Comparison of ENCODE assay signal across 13 cellular contexts in the genomic region with DNA sequence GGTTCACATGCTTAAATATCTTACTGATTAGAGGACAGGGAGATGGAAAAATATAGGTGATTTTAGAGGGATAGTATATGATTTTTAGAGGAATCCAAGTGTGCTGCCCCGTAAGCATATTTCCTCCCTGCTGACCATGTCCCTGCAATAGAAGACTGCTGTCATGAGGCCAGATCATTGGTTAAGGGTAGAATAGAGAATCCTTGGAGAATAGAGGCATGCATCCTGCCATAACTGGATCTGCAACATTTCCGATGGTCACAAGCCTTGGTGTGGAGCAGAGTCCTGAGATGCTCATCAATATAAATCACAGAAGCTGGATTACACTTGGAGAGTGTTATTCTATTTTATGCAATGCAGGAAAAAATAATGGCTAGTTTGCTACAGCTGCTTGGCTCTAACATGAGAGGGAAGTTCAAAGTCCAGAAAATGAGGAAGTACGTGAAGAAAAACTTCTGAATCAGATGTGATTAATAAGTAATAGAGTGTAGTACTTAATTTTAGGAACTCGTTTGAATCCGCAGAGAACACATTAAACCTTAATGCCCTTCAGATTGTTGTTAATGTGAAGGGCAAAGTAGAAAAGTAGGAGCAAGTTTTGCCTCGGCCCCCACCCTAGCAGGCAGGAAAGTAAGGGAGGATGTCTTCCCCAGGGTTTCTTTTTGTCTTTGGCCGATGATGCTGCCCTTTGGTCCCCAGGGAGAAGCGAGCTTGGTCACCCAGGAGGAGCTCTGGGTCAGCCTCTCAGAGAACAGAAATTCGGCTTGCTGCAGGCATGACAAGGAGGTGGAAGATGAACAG. TPM values are rescaled to one million over a fixed set of nuclear protein-coding genes. Genes with fewer than 3 reads are reported as not detected.
DNase-seq lines count a peak whose midpoint lies in the region; ATAC-seq and TF ChIP-seq lines count a peak whose summit lies in the region.
"Had no signal": no experiment of that assay in that cellular context is flagged by ENCODE, and none has a peak within 500 bp of the region (broad histone marks: within the 10 kb centered on the region; RNA-seq: fewer than 3 reads in every experiment).

No MANE protein-coding gene starts in this region.

- H2AFZ ChIP-seq in hepatocyte = no peak overlapping the region
- no peak overlapping the region for H2AFZ ChIP-seq in SK-N-SH (ENCODE audit: low read depth)

- peak overlapping the region; percentile 59 for H3K4me2 ChIP-seq in hepatocyte
- H3K4me2 ChIP-seq in SK-N-SH = no peak overlapping the region

- H4K20me1 ChIP-seq in hepatocyte (ENCODE audit: insufficient read depth, poor library complexity, severe bottlenecking) = no peaks in the 10 kb centered on the region
- no peaks in the 10 kb centered on the region for H4K20me1 ChIP-seq in SK-N-SH (ENCODE audit: insufficient read depth)

- H3K9me3 Mint-ChIP-seq in Calu3 (ENCODE audit: low read depth, unreplicated experiment) = no peaks in the 10 kb centered on the region
- no peaks in the 10 kb centered on the region for H3K9me3 Mint-ChIP-seq in activated CD4-positive, alpha-beta T cell treated with anti-CD3 and anti-CD28 coated beads for 36 hours (ENCODE audit: low read depth)
- H3K9me3 Mint-ChIP-seq: activated T-helper 17 cell treated with anti-CD3 and anti-CD28 coated beads, Interleukin-2, amount 50 U/mL, for 72 hours had no signal

- POLR2A ChIA-PET in activated CD4-positive, alpha-beta T cell treated with anti-CD3 and anti-CD28 coated beads for 36 hours (lab: Charles Lee) = no interaction called here
- POLR2A ChIA-PET in SK-N-SH (lab: Yijun Ruan, JAX) = no interaction called here

- H3K4me3 Mint-ChIP-seq in Calu3 (ENCODE audit: low read depth, unreplicated experiment) = peak overlapping the region; percentile 56
- no peak overlapping the region for H3K4me3 Mint-ChIP-seq in activated CD4-positive, alpha-beta T cell treated with anti-CD3 and anti-CD28 coated beads for 36 hours
- H3K4me3 Mint-ChIP-seq: activated T-helper 17 cell treated with anti-CD3 and anti-CD28 coated beads, Interleukin-2, amount 50 U/mL, for 72 hours; WTC11 had no signal

- H3K79me2 ChIP-seq in hepatocyte = no peaks in the 10 kb centered on the region
- no peaks in the 10 kb centered on the region for H3K79me2 ChIP-seq in SK-N-SH (ENCODE audit: insufficient read depth)

- peaks cover 35% of the 10 kb centered on the region for H3K36me3 Mint-ChIP-seq in Calu3 (ENCODE audit: insufficient read depth, unreplicated experiment)
- no peaks in the 10 kb centered on the region for H3K36me3 Mint-ChIP-seq in activated CD4-positive, alpha-beta T cell treated with anti-CD3 and anti-CD28 coated beads for 36 hours (ENCODE audit: low read depth)

- H3K9ac ChIP-seq in SK-N-SH = no peak overlapping the region

- TF ChIP-seq EP300 in SK-N-SH (IDR thresholded peaks at IDR 0.05; ENCODE audit: borderline replicate concordance in 1 of 2, low read depth in 1 of 2, low read length in 1 of 2) = no peak

- H3K9me3 ChIP-seq in hepatocyte (ENCODE audit: low read depth) (no peaks in the 10 kb centered on the region), SK-N-SH (no peaks in the 10 kb centered on the region)

- no peak for TF ChIP-seq RAD21 in SK-N-SH (IDR thresholded peaks at IDR 0.05; ENCODE audit: low read length)

- H3K4me3 ChIP-seq in hepatocyte (no peak overlapping the region), SK-N-SH (ENCODE audit: low read depth in 2 of 2, low read length in 1 of 2) (no peak overlapping the region)

- peaks cover 23% of the 10 kb centered on the region for H3K4me1 ChIP-seq in hepatocyte (ENCODE audit: insufficient read depth)
- no peaks in the 10 kb centered on the region for H3K4me1 ChIP-seq in SK-N-SH (ENCODE audit: control insufficient read depth in 1 of 2, insufficient read depth in 2 of 2, low read depth in 1 of 2, low read length in 1 of 2)

- peak; percentile 41 for ATAC-seq in GM19467 (IDR thresholded peaks at IDR 0.05; ENCODE audit: unreplicated experiment)
- peak; percentile 30 for ATAC-seq in HG03442 (IDR thresholded peaks at IDR 0.05; ENCODE audit: unreplicated experiment)
- ATAC-seq in activated CD4-positive, alpha-beta T cell treated with anti-CD3 and anti-CD28 coated beads for 36 hours = no peak
- ATAC-seq in HG03457 (IDR thresholded peaks at IDR 0.05; ENCODE audit: unreplicated experiment) = no peak
- ATAC-seq: activated T-helper 17 cell treated with anti-CD3 and anti-CD28 coated beads, Interleukin-2, amount 50 U/mL, for 72 hours; WTC11 had no signal

- CTCF ChIA-PET in Calu3 (lab: Charles Lee) = interaction anchor here (1.0 to 1.3 kb wide), 3 partner anchors 17 to 232 kb away, joined by 3 to 7 read pairs (median 4); no protein-coding TSS in a partner anchor
- CTCF ChIA-PET in activated CD4-positive, alpha-beta T cell treated with anti-CD3 and anti-CD28 coated beads for 36 hours (lab: Charles Lee) = no interaction called here
- CTCF ChIA-PET in SK-N-SH (lab: Yijun Ruan, JAX) = interaction anchor here (0.6 to 1.3 kb wide), 2 partner anchors 8 to 327 kb away, joined by 3 read pairs; no protein-coding TSS in a partner anchor

- H3K4me1 Mint-ChIP-seq in Calu3 (ENCODE audit: low read depth, unreplicated experiment) = peaks cover 64% of the 10 kb centered on the region
- H3K4me1 Mint-ChIP-seq in activated CD4-positive, alpha-beta T cell treated with anti-CD3 and anti-CD28 coated beads for 36 hours = peaks cover 2% of the 10 kb centered on the region
- H3K4me1 Mint-ChIP-seq: activated T-helper 17 cell treated with anti-CD3 and anti-CD28 coated beads, Interleukin-2, amount 50 U/mL, for 72 hours had no signal

- no peaks in the 10 kb centered on the region for H3K27me3 ChIP-seq in hepatocyte
- H3K27me3 ChIP-seq in SK-N-SH (ENCODE audit: insufficient read depth) = no peaks in the 10 kb centered on the region

- peak; percentile 33 for DNase-seq in Calu3
- no peak for DNase-seq in hepatocyte (ENCODE audit: low spot score)
- no peak for DNase-seq in activated CD4-positive, alpha-beta T cell treated with anti-CD3 and anti-CD28 coated beads for 36 hours
- DNase-seq in NCI-H1436 treated with DMSO at 0.1 percent for 48 hours (lab: John Stamatoyannopoulos, UW) = no peak
- DNase-seq in SK-N-SH = no peak
- DNase-seq: central memory CD4-positive, alpha-beta T cell; NCI-H1105 treated with DMSO at 0.1 percent for 48 hours; posterior cingulate gyrus had no signal

- H3K36me3 ChIP-seq in hepatocyte (replicated peaks; ENCODE audit: insufficient read depth, low read depth) (no peaks in the 10 kb centered on the region), SK-N-SH (replicated peaks in 1 of 2; ENCODE audit: control insufficient read depth in 1 of 2, insufficient read depth in 2 of 2, low read length in 1 of 2) (peaks cover 8 to 11% of the 10 kb centered on the region in 2 experiments)

- intact Hi-C loops in Calu3 (cut with micrococcal nuclease; ENCODE audit: unreplicated experiment) = loop anchor here (1.0 to 5.0 kb wide), 4 partner anchors 59 to 311 kb away; a partner anchor contains a TSS
- intact Hi-C loops in activated CD4-positive, alpha-beta T cell treated with anti-CD3 and anti-CD28 coated beads for 36 hours (cut with DNase I, micrococcal nuclease) = no loop called here

- BruUV-seq in Calu3 (replicated peaks; lab: Mats Ljungman, UMichigan) = no TSS peak

- H3K27me3 Mint-ChIP-seq in Calu3 (ENCODE audit: unreplicated experiment) = no peaks in the 10 kb centered on the region
- H3K27me3 Mint-ChIP-seq in activated CD4-positive, alpha-beta T cell treated with anti-CD3 and anti-CD28 coated beads for 36 hours = peaks cover 28% of the 10 kb centered on the region

- no peak for TF ChIP-seq CTCF in Calu3 (IDR thresholded peaks at IDR 0.05; ENCODE audit: unreplicated experiment)
- no peak for TF ChIP-seq CTCF in hepatocyte (IDR thresholded peaks at IDR 0.05; ENCODE audit: poor library complexity)
- TF ChIP-seq CTCF in SK-N-SH (IDR thresholded peaks at IDR 0.05) = no peak

- H3K27ac ChIP-seq in hepatocyte (peak overlapping the region; percentile 82), SK-N-SH (ENCODE audit: low read depth in 2 of 2, low read length in 1 of 2) (no peak overlapping the region)

- peak overlapping the region; percentile 82 for H3K27ac Mint-ChIP-seq in Calu3 (ENCODE audit: unreplicated experiment)
- H3K27ac Mint-ChIP-seq in activated CD4-positive, alpha-beta T cell treated with anti-CD3 and anti-CD28 coated beads for 36 hours = no peak overlapping the region
- H3K27ac Mint-ChIP-seq: activated T-helper 17 cell treated with anti-CD3 and anti-CD28 coated beads, Interleukin-2, amount 50 U/mL, for 72 hours; WTC11 had no signal

- H3K9me2 ChIP-seq in hepatocyte (replicated peaks; ENCODE audit: insufficient read depth) (no peaks in the 10 kb centered on the region), SK-N-SH (no peaks in the 10 kb centered on the region)

- H3F3A ChIP-seq in SK-N-SH (replicated peaks; ENCODE audit: insufficient read depth) = no peaks in the 10 kb centered on the region

- WGBS in hepatocyte (ENCODE audit: low lambda C conversion rate, missing lambda C conversion rate) = 81% methylated on average over 9 of the region's 9 CpGs
- WGBS in SK-N-SH (ENCODE audit: low lambda C conversion rate) = 83% methylated on average over 9 of the region's 9 CpGs

TF ChIP-seq in SK-N-SH, 30 proteins besides CTCF, POLR2A, EP300 and RAD21 (continues in another document):
- TF ChIP-seq, protein P1, sequence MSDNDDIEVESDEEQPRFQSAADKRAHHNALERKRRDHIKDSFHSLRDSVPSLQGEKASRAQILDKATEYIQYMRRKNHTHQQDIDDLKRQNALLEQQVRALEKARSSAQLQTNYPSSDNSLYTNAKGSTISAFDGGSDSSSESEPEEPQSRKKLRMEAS (IDR thresholded peaks at IDR 0.05; ENCODE audit: low read depth) = no peak
- TF ChIP-seq, protein P2, sequence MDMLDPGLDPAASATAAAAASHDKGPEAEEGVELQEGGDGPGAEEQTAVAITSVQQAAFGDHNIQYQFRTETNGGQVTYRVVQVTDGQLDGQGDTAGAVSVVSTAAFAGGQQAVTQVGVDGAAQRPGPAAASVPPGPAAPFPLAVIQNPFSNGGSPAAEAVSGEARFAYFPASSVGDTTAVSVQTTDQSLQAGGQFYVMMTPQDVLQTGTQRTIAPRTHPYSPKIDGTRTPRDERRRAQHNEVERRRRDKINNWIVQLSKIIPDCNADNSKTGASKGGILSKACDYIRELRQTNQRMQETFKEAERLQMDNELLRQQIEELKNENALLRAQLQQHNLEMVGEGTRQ (IDR thresholded peaks at IDR 0.05; ENCODE audit: borderline replicate concordance, low read depth, low read length) = no peak
- TF ChIP-seq NRF1 (IDR thresholded peaks at IDR 0.05; ENCODE audit: low read depth, low read length) = no peak

RNA-seq across cellular contexts. Expression of a gene that starts 59.4 kb away (rescaled TPM):
- 38.0 and 39.2 TPM in 2 replicates for total RNA-seq in Calu3 (2022)
- total RNA-seq in hepatocyte = 16.1 and 21.4 TPM in 2 replicates
- polyA plus RNA-seq in hepatocyte = 25.9 and 27.1 TPM in 2 replicates
- 1 to 10 TPM in 1 of 2 experiments, under 1 TPM in 1; 0.91 to 1.1 TPM for total RNA-seq in activated CD4-positive, alpha-beta T cell treated with anti-CD3 and anti-CD28 coated beads for 36 hours
- polyA plus RNA-seq in SK-N-SH (2012; rRNA removed) = 10.1 and 10.6 TPM in 2 replicates
- polyA plus RNA-seq in SK-N-SH (2012; cell fraction: cytosol; rRNA removed) = 8.2 and 10.3 TPM in 2 replicates
- polyA plus RNA-seq in SK-N-SH (2012; cell fraction: nucleus; rRNA removed) = 3.1 and 5.7 TPM in 2 replicates

Comparison
In these comparisons a context has a peak if more than half of its experiments do, and no peak if none do; other contexts are left out.
1. ATAC-seq: peak in GM19467 (single experiment) and HG03442 (single experiment); none in activated CD4-positive, alpha-beta T cell treated with anti-CD3 and anti-CD28 coated beads for 36 hours (single experiment) and HG03457 (single experiment).